1 cellular context compared by ENCODE assay signal in the genomic region with DNA sequence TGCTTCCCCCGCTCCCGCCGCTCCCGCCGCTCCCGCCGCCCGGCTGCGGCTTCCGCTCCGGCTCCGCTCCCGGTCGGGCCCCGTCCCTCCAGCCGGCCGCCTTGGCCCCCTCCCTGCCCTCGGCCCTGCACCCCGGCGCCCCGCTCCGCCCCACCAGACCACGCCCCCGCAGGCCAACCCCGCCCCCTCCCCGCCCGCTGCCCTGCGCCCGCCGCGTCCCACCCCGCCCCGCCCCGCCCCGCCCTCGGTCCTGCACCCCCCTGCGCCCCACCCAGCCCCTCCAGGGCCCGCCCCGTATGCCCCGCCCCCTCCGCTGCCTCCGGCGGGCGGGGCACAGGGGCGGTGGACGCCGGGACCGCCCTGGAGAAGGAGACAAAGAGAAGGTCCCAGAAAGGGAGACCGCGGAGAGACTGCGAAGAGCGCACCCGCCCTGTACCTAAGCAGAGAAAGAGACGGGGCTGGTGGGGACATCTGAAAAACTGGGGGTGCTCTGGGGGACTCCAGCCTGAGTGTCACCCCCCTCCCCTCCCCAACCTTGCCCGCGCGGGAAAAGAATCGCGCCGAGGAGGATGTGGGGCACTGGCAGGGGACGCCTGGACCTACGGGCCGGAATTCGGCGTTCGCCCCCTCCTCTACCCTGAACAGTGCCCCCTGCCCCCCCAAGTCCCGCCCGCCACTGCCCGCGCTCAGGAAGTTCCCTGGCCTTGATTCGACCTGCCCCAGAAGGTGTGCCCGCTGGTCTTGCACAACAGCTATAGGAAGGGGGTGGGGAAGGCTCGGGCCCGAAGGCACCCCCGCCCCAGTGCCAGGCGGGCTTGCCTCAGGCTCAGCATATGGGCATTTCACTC.
TF ChIP-seq lines count a peak whose summit lies in the region.

No MANE protein-coding gene starts in this region.

TF ChIP-seq in K562, 482 proteins besides CTCF, POLR2A, EP300 and RAD21 (continued from another document and continues in another):
- TF ChIP-seq GABPB2 (CRISPR knock-in tag; conservative IDR thresholded peaks at IDR 0.05), result no peak
- peak; percentile 16 to 78 for TF ChIP-seq MAZ (CRISPR knock-in tag; conservative IDR thresholded peaks at IDR 0.05 in 1 of 2, IDR thresholded peaks at IDR 0.05 in 1 of 2)
- no peak for TF ChIP-seq MEF2A (IDR thresholded peaks at IDR 0.05; ENCODE audit: control insufficient read depth, low read depth, low read length)
- TF ChIP-seq SP2 (IDR thresholded peaks at IDR 0.05; ENCODE audit: extremely low read depth, low read depth, low read length, poor library complexity, severe bottlenecking), result no peak
- TF ChIP-seq ZNF592 (IDR thresholded peaks at IDR 0.05), result no peak
- peak; percentile 25; the same call in 1 of the 2 replicates for TF ChIP-seq POLR2G (IDR thresholded peaks at IDR 0.05; ENCODE audit: low read depth, low read length)
- TF ChIP-seq, protein P1, sequence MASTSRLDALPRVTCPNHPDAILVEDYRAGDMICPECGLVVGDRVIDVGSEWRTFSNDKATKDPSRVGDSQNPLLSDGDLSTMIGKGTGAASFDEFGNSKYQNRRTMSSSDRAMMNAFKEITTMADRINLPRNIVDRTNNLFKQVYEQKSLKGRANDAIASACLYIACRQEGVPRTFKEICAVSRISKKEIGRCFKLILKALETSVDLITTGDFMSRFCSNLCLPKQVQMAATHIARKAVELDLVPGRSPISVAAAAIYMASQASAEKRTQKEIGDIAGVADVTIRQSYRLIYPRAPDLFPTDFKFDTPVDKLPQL (IDR thresholded peaks at IDR 0.05; ENCODE audit: extremely low read depth, insufficient read length), result no peak
- TF ChIP-seq, protein P2, sequence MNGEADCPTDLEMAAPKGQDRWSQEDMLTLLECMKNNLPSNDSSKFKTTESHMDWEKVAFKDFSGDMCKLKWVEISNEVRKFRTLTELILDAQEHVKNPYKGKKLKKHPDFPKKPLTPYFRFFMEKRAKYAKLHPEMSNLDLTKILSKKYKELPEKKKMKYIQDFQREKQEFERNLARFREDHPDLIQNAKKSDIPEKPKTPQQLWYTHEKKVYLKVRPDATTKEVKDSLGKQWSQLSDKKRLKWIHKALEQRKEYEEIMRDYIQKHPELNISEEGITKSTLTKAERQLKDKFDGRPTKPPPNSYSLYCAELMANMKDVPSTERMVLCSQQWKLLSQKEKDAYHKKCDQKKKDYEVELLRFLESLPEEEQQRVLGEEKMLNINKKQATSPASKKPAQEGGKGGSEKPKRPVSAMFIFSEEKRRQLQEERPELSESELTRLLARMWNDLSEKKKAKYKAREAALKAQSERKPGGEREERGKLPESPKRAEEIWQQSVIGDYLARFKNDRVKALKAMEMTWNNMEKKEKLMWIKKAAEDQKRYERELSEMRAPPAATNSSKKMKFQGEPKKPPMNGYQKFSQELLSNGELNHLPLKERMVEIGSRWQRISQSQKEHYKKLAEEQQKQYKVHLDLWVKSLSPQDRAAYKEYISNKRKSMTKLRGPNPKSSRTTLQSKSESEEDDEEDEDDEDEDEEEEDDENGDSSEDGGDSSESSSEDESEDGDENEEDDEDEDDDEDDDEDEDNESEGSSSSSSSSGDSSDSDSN (IDR thresholded peaks at IDR 0.05; ENCODE audit: borderline replicate concordance in 1 of 2, low read depth in 2 of 2, low read length in 2 of 2), result peak in 1 of 2 experiments; percentile 88; a peak in 2 of 4 replicates
- TF ChIP-seq BHLHE40 (IDR thresholded peaks at IDR 0.05; ENCODE audit: low read length), result no peak
- peak in 1 of 2 experiments; percentile 68; a peak in 1 of 4 replicates for TF ChIP-seq SRF (CRISPR knock-in tag; IDR thresholded peaks at IDR 0.05)
- TF ChIP-seq SUPT5H (IDR thresholded peaks at IDR 0.05), result peak; percentile 37; the same call in 1 of the 2 replicates
- no peak for TF ChIP-seq ZNF263 (CRISPR knock-in tag; IDR thresholded peaks at IDR 0.05; ENCODE audit: borderline replicate concordance)
- TF ChIP-seq CEBPB (tag; IDR thresholded peaks at IDR 0.05), result peak; percentile 87
- TF ChIP-seq MLX (CRISPR knock-in tag; conservative IDR thresholded peaks at IDR 0.05), result no peak
- no peak for TF ChIP-seq ZNF444 (CRISPR knock-in tag; IDR thresholded peaks at IDR 0.05)
- peak; percentile 1 for TF ChIP-seq HMGN3 (IDR thresholded peaks at IDR 0.05; ENCODE audit: borderline replicate concordance, extremely low read depth, insufficient read length, low read depth, low read length)
- TF ChIP-seq NBN (IDR thresholded peaks at IDR 0.05; ENCODE audit: low read depth), result no peak
- TF ChIP-seq ELF1 (tag; IDR thresholded peaks at IDR 0.05), result no peak
- TF ChIP-seq, protein P3, sequence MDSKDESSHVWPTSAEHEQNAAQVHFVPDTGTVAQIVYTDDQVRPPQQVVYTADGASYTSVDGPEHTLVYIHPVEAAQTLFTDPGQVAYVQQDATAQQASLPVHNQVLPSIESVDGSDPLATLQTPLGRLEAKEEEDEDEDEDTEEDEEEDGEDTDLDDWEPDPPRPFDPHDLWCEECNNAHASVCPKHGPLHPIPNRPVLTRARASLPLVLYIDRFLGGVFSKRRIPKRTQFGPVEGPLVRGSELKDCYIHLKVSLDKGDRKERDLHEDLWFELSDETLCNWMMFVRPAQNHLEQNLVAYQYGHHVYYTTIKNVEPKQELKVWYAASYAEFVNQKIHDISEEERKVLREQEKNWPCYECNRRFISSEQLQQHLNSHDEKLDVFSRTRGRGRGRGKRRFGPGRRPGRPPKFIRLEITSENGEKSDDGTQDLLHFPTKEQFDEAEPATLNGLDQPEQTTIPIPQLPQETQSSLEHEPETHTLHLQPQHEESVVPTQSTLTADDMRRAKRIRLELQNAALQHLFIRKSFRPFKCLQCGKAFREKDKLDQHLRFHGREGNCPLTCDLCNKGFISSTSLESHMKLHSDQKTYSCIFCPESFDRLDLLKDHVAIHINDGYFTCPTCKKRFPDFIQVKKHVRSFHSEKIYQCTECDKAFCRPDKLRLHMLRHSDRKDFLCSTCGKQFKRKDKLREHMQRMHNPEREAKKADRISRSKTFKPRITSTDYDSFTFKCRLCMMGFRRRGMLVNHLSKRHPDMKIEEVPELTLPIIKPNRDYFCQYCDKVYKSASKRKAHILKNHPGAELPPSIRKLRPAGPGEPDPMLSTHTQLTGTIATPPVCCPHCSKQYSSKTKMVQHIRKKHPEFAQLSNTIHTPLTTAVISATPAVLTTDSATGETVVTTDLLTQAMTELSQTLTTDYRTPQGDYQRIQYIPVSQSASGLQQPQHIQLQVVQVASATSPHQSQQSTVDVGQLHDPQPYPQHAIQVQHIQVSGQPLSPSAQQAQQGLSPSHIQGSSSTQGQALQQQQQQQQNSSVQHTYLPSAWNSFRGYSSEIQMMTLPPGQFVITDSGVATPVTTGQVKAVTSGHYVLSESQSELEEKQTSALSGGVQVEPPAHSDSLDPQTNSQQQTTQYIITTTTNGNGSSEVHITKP (IDR thresholded peaks at IDR 0.05; ENCODE audit: partially characterized antibody), result no peak
- no peak for TF ChIP-seq ZNF41 (CRISPR knock-in tag; conservative IDR thresholded peaks at IDR 0.05)
- TF ChIP-seq CHAMP1 (IDR thresholded peaks at IDR 0.05), result no peak
- TF ChIP-seq STAG1 (CRISPR knock-in tag; IDR thresholded peaks at IDR 0.05; ENCODE audit: borderline replicate concordance), result no peak
- peak; percentile 46 for TF ChIP-seq KDM5B (IDR thresholded peaks at IDR 0.05; ENCODE audit: insufficient replicate concordance, low read depth, low read length)
- TF ChIP-seq SP1 (CRISPR knock-in tag; IDR thresholded peaks at IDR 0.05), result 0 out of 2 replicates have a peak, but pooled peaks have one; percentile 16
- TF ChIP-seq OTX1 (CRISPR knock-in tag; IDR thresholded peaks at IDR 0.05), result no peak
- TF ChIP-seq TBP (optimal IDR thresholded peaks at IDR 0.05; ENCODE audit: low read depth, low read length), result peak; percentile 40
- TF ChIP-seq CCNT2 (IDR thresholded peaks at IDR 0.05; ENCODE audit: borderline replicate concordance, extremely low read depth, insufficient read length, low read depth, low read length), result peak; percentile 7
- TF ChIP-seq POLR2H (tag; IDR thresholded peaks at IDR 0.05; ENCODE audit: low read depth), result no peak
- TF ChIP-seq PREB (CRISPR knock-in tag; IDR thresholded peaks at IDR 0.05), result no peak
- 0 out of 4 replicates have a peak, but pooled peaks of 1 of the 2 experiments have one; percentile 27 for TF ChIP-seq KDM4B (IDR thresholded peaks at IDR 0.05; ENCODE audit: borderline replicate concordance in 2 of 2, low read depth in 1 of 2)
- TF ChIP-seq, protein P4, sequence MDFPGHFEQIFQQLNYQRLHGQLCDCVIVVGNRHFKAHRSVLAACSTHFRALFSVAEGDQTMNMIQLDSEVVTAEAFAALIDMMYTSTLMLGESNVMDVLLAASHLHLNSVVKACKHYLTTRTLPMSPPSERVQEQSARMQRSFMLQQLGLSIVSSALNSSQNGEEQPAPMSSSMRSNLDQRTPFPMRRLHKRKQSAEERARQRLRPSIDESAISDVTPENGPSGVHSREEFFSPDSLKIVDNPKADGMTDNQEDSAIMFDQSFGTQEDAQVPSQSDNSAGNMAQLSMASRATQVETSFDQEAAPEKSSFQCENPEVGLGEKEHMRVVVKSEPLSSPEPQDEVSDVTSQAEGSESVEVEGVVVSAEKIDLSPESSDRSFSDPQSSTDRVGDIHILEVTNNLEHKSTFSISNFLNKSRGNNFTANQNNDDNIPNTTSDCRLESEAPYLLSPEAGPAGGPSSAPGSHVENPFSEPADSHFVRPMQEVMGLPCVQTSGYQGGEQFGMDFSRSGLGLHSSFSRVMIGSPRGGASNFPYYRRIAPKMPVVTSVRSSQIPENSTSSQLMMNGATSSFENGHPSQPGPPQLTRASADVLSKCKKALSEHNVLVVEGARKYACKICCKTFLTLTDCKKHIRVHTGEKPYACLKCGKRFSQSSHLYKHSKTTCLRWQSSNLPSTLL (IDR thresholded peaks at IDR 0.05), result no peak
- no peak for TF ChIP-seq PATZ1 (CRISPR knock-in tag; IDR thresholded peaks at IDR 0.05; ENCODE audit: borderline replicate concordance)
- no peak for TF ChIP-seq GABPA (tag; conservative IDR thresholded peaks at IDR 0.05; ENCODE audit: low read depth)
